In genomic region chr17:2393184-2393953, GRCh38 we compare ENCODE assay signal across 8 cellular contexts. TPM values are rescaled to one million over a fixed set of nuclear protein-coding genes. Genes with fewer than 3 reads are reported as not detected.
DNase-seq lines count a peak whose midpoint lies in the region; TF ChIP-seq lines count a peak whose summit lies in the region.

No MANE protein-coding gene starts in this region.

- TF ChIP-seq CTCF in ovary (IDR thresholded peaks at IDR 0.05), result no peak

- no peaks in the 10 kb centered on the region for H3K9me3 Mint-ChIP-seq in activated naive CD8-positive, alpha-beta T cell (ENCODE audit: low read depth)

- H3K27ac ChIP-seq in ovary (peak overlapping the region; percentile 84 to 99), thymus (ENCODE audit: low read depth) (peak overlapping the region; percentile 91)

- DNase-seq in GM03348 (ENCODE audit: low spot score), result peak; percentile 94
- DNase-seq in H4 (ENCODE audit: low spot score), result peak; percentile 68
- DNase-seq in LoVo (ENCODE audit: low spot score), result peak; percentile 85
- DNase-seq in SKM-1 (lab: John Stamatoyannopoulos, UW; ENCODE audit: unreplicated experiment), result peak; percentile 11
- DNase-seq in head of caudate nucleus, result peak; percentile 61 to 96 (median 90)
- peak; percentile 89 to 95 (median 94) for DNase-seq in ovary

- peaks cover 55% of the 10 kb centered on the region for H3K4me1 Mint-ChIP-seq in activated naive CD8-positive, alpha-beta T cell (ENCODE audit: low read depth)

- H3K27me3 ChIP-seq in ovary, result no peaks in the 10 kb centered on the region
- no peaks in the 10 kb centered on the region for H3K27me3 ChIP-seq in thymus (ENCODE audit: control insufficient read depth, insufficient read depth)

- H3K4me3 ChIP-seq in ovary (peak overlapping the region; percentile 50), thymus (ENCODE audit: low read length) (peak overlapping the region; percentile 75)

- peak; percentile 87 for TF ChIP-seq POLR2A in ovary (IDR thresholded peaks at IDR 0.05)

- H3K27me3 Mint-ChIP-seq in activated naive CD8-positive, alpha-beta T cell, result no peaks in the 10 kb centered on the region

- H3K4me1 ChIP-seq in ovary (ENCODE audit: insufficient read depth), result peaks cover 31% of the 10 kb centered on the region
- H3K4me1 ChIP-seq in thymus (ENCODE audit: control insufficient read depth, insufficient read depth, low read length), result peaks cover 33% of the 10 kb centered on the region

- H3K27ac Mint-ChIP-seq in activated naive CD8-positive, alpha-beta T cell, result peak overlapping the region; percentile 93

- H3K4me3 Mint-ChIP-seq in activated naive CD8-positive, alpha-beta T cell, result peak overlapping the region; percentile 86

- WGBS in ovary, 3 donors, result 0% methylated on average over 39 to 98 of the region's 99 CpGs
- WGBS in thymus, result under 1% methylated on average over 98 of the region's 99 CpGs

- H3K9me3 ChIP-seq in ovary (no peaks in the 10 kb centered on the region), thymus (ENCODE audit: control insufficient read depth) (no peaks in the 10 kb centered on the region)

- intact Hi-C loops in head of caudate nucleus (cut with DNase I), result loop anchor here (5.0 kb wide), 1 partner anchor 199 kb away; the partner anchor contains the start of gene PAFAH1B1
- intact Hi-C loops in ovary (cut with DNase I), result no loop called here

- H3K36me3 ChIP-seq in ovary, result no peaks in the 10 kb centered on the region
- H3K36me3 ChIP-seq in thymus (ENCODE audit: control insufficient read depth, insufficient read depth), result peaks cover 3% of the 10 kb centered on the region

- no peak for TF ChIP-seq EP300 in ovary (IDR thresholded peaks at IDR 0.05)

- H3K36me3 Mint-ChIP-seq in activated naive CD8-positive, alpha-beta T cell, result no peaks in the 10 kb centered on the region

RNA-seq across cellular contexts. Expression of gene MNT, which starts 7.5 kb away (rescaled TPM):
- 0.39 and 1.5 TPM in 2 replicates for total RNA-seq in H4 (2014; rRNA removed; shearing (Covaris generic))
- total RNA-seq in ovary, result 10 to 100 TPM in 6 of 7 donors, 1 to 10 TPM in 1; 5.4 to 37.0 (median 27.3) TPM
- polyA plus RNA-seq in ovary, result 10 to 100 TPM in 1 of 2 donors, 1 to 10 TPM in 1; 5.0 to 15.4 TPM
- polyA plus RNA-seq in thymus, result 9.8 TPM

RNA-seq across cellular contexts. Expression of gene SGSM2, which starts 56.1 kb away (rescaled TPM):
- total RNA-seq in H4 (2014; rRNA removed; shearing (Covaris generic)), result 3.1 and 11.2 TPM in 2 replicates
- 10 to 100 TPM; 35.1 to 50.6 (median 45.9) TPM for total RNA-seq in ovary
- polyA plus RNA-seq in ovary, result 10 to 100 TPM in 1 of 2 donors, 1 to 10 TPM in 1; 9.3 to 42.0 TPM
- 100 TPM for polyA plus RNA-seq in thymus

RNA-seq across cellular contexts. Expression of gene TSR1, which starts 57.1 kb away (rescaled TPM):
- total RNA-seq in H4 (2014; rRNA removed; shearing (Covaris generic)), result 49.8 and 54.8 TPM in 2 replicates
- total RNA-seq in ovary, result 10 to 100 TPM; 13.4 to 31.0 (median 23.7) TPM
- polyA plus RNA-seq in ovary, result 10 to 100 TPM; 11.3 to 23.2 TPM
- 12.4 TPM for polyA plus RNA-seq in thymus

Comparison
In these comparisons a context has a peak if more than half of its experiments do, and no peak if none do; other contexts are left out.
1. Peak in every context shown above with its lines: DNase-seq, H3K4me3 ChIP-seq and H3K27ac ChIP-seq.
2. DNase-seq: peak in every context shown above with its lines; median percentile 94 in GM03348; 94 in ovary; 90 in head of caudate nucleus; 85 in LoVo; 68 in H4; 11 in SKM-1.